Comparison of ENCODE assay signal across 10 cellular contexts in genomic region chr11:35433588-35433987, GRCh38. TPM values are rescaled to one million over a fixed set of nuclear protein-coding genes. Genes with fewer than 3 reads are reported as not detected.
"Had no signal": no experiment of that assay in that cellular context is flagged by ENCODE, and none has a peak within 500 bp of the region (broad histone marks: within the 10 kb centered on the region; RNA-seq: fewer than 3 reads in every experiment).

No MANE protein-coding gene starts in this region.

- H3K4me2 ChIP-seq: KMS-11 had no signal

- H3K27ac ChIP-seq: HL-60, KMS-11 had no signal

- FAIRE-seq: HTR-8/SVneo, K562 had no signal

- H3K27ac Mint-ChIP-seq: IgD-negative memory B cell had no signal

- ATAC-seq: K562 had no signal

- H3K9ac ChIP-seq: KMS-11 had no signal

- DNase-seq: IMR-90, KBM-7, KG1 had no signal

- H3K9me3 Mint-ChIP-seq: IgD-negative memory B cell had no signal

- H3K4me3 Mint-ChIP-seq: IgD-negative memory B cell had no signal

- H3K36me3 Mint-ChIP-seq: IgD-negative memory B cell had no signal

- H3K4me1 Mint-ChIP-seq: IgD-negative memory B cell had no signal

- H3K4me3 ChIP-seq: K562 had no signal

RNA-seq across cellular contexts. Expression of gene SLC1A2, which starts 14.2 kb away (rescaled TPM):
- total RNA-seq: HT-29, HT1080 had no signal
- polyA plus RNA-seq: IgD-negative memory B cell had no signal
